ENCODE assay signal across 9 cellular contexts in genomic region chr9:87445646-87446045, GRCh38. TPM values are rescaled to one million over a fixed set of nuclear protein-coding genes. Genes with fewer than 3 reads are reported as not detected.
A peak's percentile ranks its signal among the peaks of the same experiment; 100 is the strongest.
DNase-seq lines count a peak whose midpoint lies in the region; TF ChIP-seq lines count a peak whose summit lies in the region.
"Had no signal": no experiment of that assay in that cellular context is flagged by ENCODE, and none has a peak within 500 bp of the region (broad histone marks: within the 10 kb centered on the region; RNA-seq: fewer than 3 reads in every experiment).

No MANE protein-coding gene starts in this region.

- no peak overlapping the region for H3K27ac ChIP-seq in H9 (ENCODE audit: insufficient read length, low read depth, low read length)
- H3K27ac ChIP-seq in mesendoderm (ENCODE audit: low read depth, low read length): no peak overlapping the region
- H3K27ac ChIP-seq: skin epidermis had no signal

- H3K9ac ChIP-seq in H9 (ENCODE audit: extremely low read depth, insufficient read length, low read length) (no peak overlapping the region), mesendoderm (ENCODE audit: low read length) (no peak overlapping the region)

- peaks cover 5% of the 10 kb centered on the region for H3K27me3 Mint-ChIP-seq in activated naive CD4-positive, alpha-beta T cell treated with anti-CD3 and anti-CD28 coated beads for 36 hours (ENCODE audit: low read depth)
- peaks cover 1% of the 10 kb centered on the region; the same call in 1 of the 2 replicates for H3K27me3 Mint-ChIP-seq in H9 (ENCODE audit: low read depth)

- H2BK15ac ChIP-seq in H9 (ENCODE audit: low read depth, low read length) (no peak overlapping the region), mesendoderm (replicated peaks; ENCODE audit: low read depth) (no peak overlapping the region)

- H3K79me2 ChIP-seq in H9 (ENCODE audit: insufficient read depth, low read length) (no peaks in the 10 kb centered on the region), mesendoderm (ENCODE audit: control insufficient read depth, insufficient read depth, low read length) (no peaks in the 10 kb centered on the region)

- peak overlapping the region; percentile 26 for H3K4me3 ChIP-seq in choroid plexus epithelial cell (ENCODE audit: low read depth, low read length)
- H3K4me3 ChIP-seq in mesendoderm (ENCODE audit: low read length): no peak overlapping the region
- H3K4me3 ChIP-seq: skin epidermis had no signal

- no peaks in the 10 kb centered on the region for H3K23me2 ChIP-seq in H9 (ENCODE audit: insufficient read length, low read depth, low read length, poor library complexity, severe bottlenecking)

- H3K27ac Mint-ChIP-seq in activated naive CD4-positive, alpha-beta T cell treated with anti-CD3 and anti-CD28 coated beads for 36 hours: no peak overlapping the region
- no peak overlapping the region for H3K27ac Mint-ChIP-seq in H9

- H3K23ac ChIP-seq in H9 (ENCODE audit: insufficient read length, low read depth, low read length) (no peak overlapping the region), mesendoderm (ENCODE audit: low read length) (no peak overlapping the region)

- no peaks in the 10 kb centered on the region for H3K27me3 ChIP-seq in H9 (ENCODE audit: insufficient read depth, low read length)
- no peaks in the 10 kb centered on the region for H3K27me3 ChIP-seq in mesendoderm (ENCODE audit: insufficient read depth, low read length, poor library complexity)

- no peaks in the 10 kb centered on the region for H3K9me3 Mint-ChIP-seq in activated naive CD4-positive, alpha-beta T cell treated with anti-CD3 and anti-CD28 coated beads for 36 hours
- no peaks in the 10 kb centered on the region for H3K9me3 Mint-ChIP-seq in H9

- 0 out of 2 replicates have a peak, but pooled peaks cover 4% of the 10 kb centered on the region for H3K4me1 ChIP-seq in H9 (ENCODE audit: insufficient read depth, low read length)
- H3K4me1 ChIP-seq in mesendoderm (ENCODE audit: control insufficient read depth, low read depth, low read length): no peaks in the 10 kb centered on the region

- no peak overlapping the region for H3T11ph ChIP-seq in H9 (ENCODE audit: low read length)

- H2BK5ac ChIP-seq in H9 (ENCODE audit: insufficient read length, low read length) (no peak overlapping the region), mesendoderm (ENCODE audit: low read length) (no peak overlapping the region)

- no peaks in the 10 kb centered on the region for H3K9me3 ChIP-seq in H9 (ENCODE audit: control insufficient read depth, low read depth, low read length)

- peak; percentile 14 for DNase-seq in activated naive CD4-positive, alpha-beta T cell treated with anti-CD3 and anti-CD28 coated beads for 36 hours
- no peak for DNase-seq in activated naive CD4-positive, alpha-beta T cell treated with Interleukin-2 at 50 U/mL for 16 hours
- DNase-seq in H9: peak; percentile 58
- peak; percentile 76 for DNase-seq in MV-4-11 (lab: John Stamatoyannopoulos, UW)
- peak; percentile 51 for DNase-seq in choroid plexus epithelial cell (ENCODE audit: low read depth)
- DNase-seq in mesendoderm: peak; percentile 76
- DNase-seq in NCI-H2081 (lab: John Stamatoyannopoulos, UW): no peak
- no peak for DNase-seq in NCI-H2081 treated with DMSO at 0.1 percent for 48 hours (lab: John Stamatoyannopoulos, UW)

- TF ChIP-seq CTCF in H9 (conservative IDR thresholded peaks at IDR 0.05) (no peak), choroid plexus epithelial cell (conservative IDR thresholded peaks at IDR 0.05; ENCODE audit: low read depth, low read length) (no peak)

- H4K5ac ChIP-seq in H9 (ENCODE audit: insufficient read length, low read depth, low read length) (no peak overlapping the region), mesendoderm (ENCODE audit: low read length) (no peak overlapping the region)

- no peak overlapping the region for H3K4ac ChIP-seq in H9 (ENCODE audit: low read depth, low read length)
- H3K4ac ChIP-seq in mesendoderm (ENCODE audit: low read depth, low read length): no peak overlapping the region

- no CpG with 5 or more reads among the region's 5 CpGs for WGBS in H9 (ENCODE audit: extremely low coverage, insufficient read length, low lambda C conversion rate)
- WGBS in mesendoderm (ENCODE audit: extremely low coverage, insufficient coverage, low lambda C conversion rate): no CpG with 5 or more reads among the region's 5 CpGs

- peaks cover 9% of the 10 kb centered on the region for H3K4me1 Mint-ChIP-seq in activated naive CD4-positive, alpha-beta T cell treated with anti-CD3 and anti-CD28 coated beads for 36 hours (ENCODE audit: low read depth)
- H3K4me1 Mint-ChIP-seq in H9: peaks cover 9 to 16% of the 10 kb centered on the region in 2 experiments

- no peak overlapping the region for H3K56ac ChIP-seq in H9 (ENCODE audit: insufficient read length, low read depth, low read length)
- no peak overlapping the region for H3K56ac ChIP-seq in mesendoderm (ENCODE audit: low read length)

- CTCF ChIA-PET in activated naive CD4-positive, alpha-beta T cell treated with anti-CD3 and anti-CD28 coated beads for 36 hours (lab: Charles Lee): interaction anchor here (0.6 kb wide), 1 partner anchor 27 kb away, joined by 4 read pairs; no protein-coding TSS in a partner anchor

- no peaks in the 10 kb centered on the region for H4K20me1 ChIP-seq in H9 (ENCODE audit: control insufficient read depth, insufficient read depth, insufficient read length)

- H3K4me2 ChIP-seq in H9 (ENCODE audit: insufficient read depth, insufficient read length, low read length) (peak overlapping the region; percentile 3), mesendoderm (ENCODE audit: low read length) (no peak overlapping the region)

- intact Hi-C loops in activated naive CD4-positive, alpha-beta T cell treated with anti-CD3 and anti-CD28 coated beads for 36 hours (cut with micrococcal nuclease): no loop called here

- no peak overlapping the region for H2BK20ac ChIP-seq in H9 (ENCODE audit: low read depth, low read length, poor library complexity, severe bottlenecking)

- no peak overlapping the region for H4K91ac ChIP-seq in H9 (ENCODE audit: insufficient read length, low read depth, low read length)

- no peak overlapping the region for H2AFZ ChIP-seq in H9 (ENCODE audit: low read length)

- no peak overlapping the region for H3K18ac ChIP-seq in H9 (ENCODE audit: insufficient read length, low read depth, low read length)
- H3K18ac ChIP-seq in mesendoderm (ENCODE audit: low read length): no peak overlapping the region

- H4K8ac ChIP-seq in H9 (replicated peaks; ENCODE audit: insufficient read length, low read depth, low read length) (no peak overlapping the region), mesendoderm (ENCODE audit: low read depth, low read length) (no peak overlapping the region)

- H2BK12ac ChIP-seq in H9 (ENCODE audit: insufficient read length, low read depth, low read length): no peak overlapping the region

- H2BK120ac ChIP-seq in H9 (ENCODE audit: low read depth, low read length, poor library complexity, severe bottlenecking) (no peak overlapping the region), mesendoderm (ENCODE audit: low read depth, low read length) (no peak overlapping the region)

- no peaks in the 10 kb centered on the region for H3K36me3 ChIP-seq in mesendoderm (ENCODE audit: control insufficient read depth, insufficient read depth, low read length)

- no peaks in the 10 kb centered on the region for H3K79me1 ChIP-seq in H9 (ENCODE audit: insufficient read depth, low read depth, low read length, poor library complexity, severe bottlenecking)
- no peaks in the 10 kb centered on the region for H3K79me1 ChIP-seq in mesendoderm (ENCODE audit: low read length)

- no peak overlapping the region for H2AK5ac ChIP-seq in H9 (ENCODE audit: insufficient read length, low read length)
- no peak overlapping the region for H2AK5ac ChIP-seq in mesendoderm (ENCODE audit: low read length)

- H3K36me3 Mint-ChIP-seq in activated naive CD4-positive, alpha-beta T cell treated with anti-CD3 and anti-CD28 coated beads for 36 hours (ENCODE audit: low read depth): no peaks in the 10 kb centered on the region
- no peaks in the 10 kb centered on the region; a peak in 1 of 7 replicates for H3K36me3 Mint-ChIP-seq in H9 (ENCODE audit: insufficient read depth in 1 of 3, low read depth in 3 of 3)

- no peak overlapping the region for H3K4me3 Mint-ChIP-seq in activated naive CD4-positive, alpha-beta T cell treated with anti-CD3 and anti-CD28 coated beads for 36 hours
- H3K4me3 Mint-ChIP-seq in H9: peak overlapping the region in 1 of 2 experiments; percentile 39; a peak in 3 of 5 replicates

- H3K14ac ChIP-seq in H9 (ENCODE audit: insufficient read depth, low read length): no peak overlapping the region

RNA-seq across cellular contexts. Expression of gene DAPK1, which starts 52.0 kb away (rescaled TPM):
- total RNA-seq in activated naive CD4-positive, alpha-beta T cell treated with anti-CD3 and anti-CD28 coated beads for 36 hours: under 1 TPM; 0.20 to 0.50 TPM
- total RNA-seq in H9 (2021): 78.3 and 79.4 TPM in 2 replicates
- 58.2 TPM for polyA plus RNA-seq in mesendoderm (2013, experiment 1 of 2)
- 58.7 TPM for polyA plus RNA-seq in mesendoderm (2013, experiment 2 of 2)

Comparison
In these comparisons a context has a peak if more than half of its experiments do, and no peak if none do; other contexts are left out.
1. DNase-seq: peak in activated naive CD4-positive, alpha-beta T cell treated with anti-CD3 and anti-CD28 coated beads for 36 hours (single experiment), H9 (single experiment), MV-4-11 (single experiment), choroid plexus epithelial cell (single experiment) and mesendoderm (single experiment); none in activated naive CD4-positive, alpha-beta T cell treated with Interleukin-2 at 50 U/mL for 16 hours (single experiment), NCI-H2081 (0 of 2) and NCI-H2081 treated with DMSO at 0.1 percent for 48 hours (single experiment).
2. RNA of gene DAPK1, which starts 52.0 kb away (total RNA-seq): 78.3 to 79.4 TPM in H9; 0.20 to 0.50 TPM in activated naive CD4-positive, alpha-beta T cell treated with anti-CD3 and anti-CD28 coated beads for 36 hours; every median in the first group is over 10 times any median in the second.